Comparison of ENCODE assay signal across 34 cellular contexts in the genomic region with DNA sequence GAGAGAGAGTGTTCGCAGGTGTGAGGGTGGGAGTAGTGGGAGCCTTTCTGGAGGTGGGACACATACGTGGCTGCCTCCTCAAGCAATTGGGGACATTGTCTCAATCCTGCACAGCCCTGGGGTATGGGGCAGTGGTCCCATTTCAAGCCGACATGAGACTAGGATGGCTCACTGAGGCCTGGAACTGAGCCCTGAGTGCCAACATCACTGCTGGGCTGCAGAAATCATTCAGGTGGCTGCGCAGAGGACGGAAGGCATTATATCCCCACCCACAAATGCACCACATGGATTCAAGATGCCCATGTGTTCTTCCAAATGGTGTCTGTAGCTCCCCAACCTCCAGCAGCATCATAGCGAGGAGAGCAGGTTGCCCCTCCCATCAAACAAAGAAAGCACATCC. TPM values are rescaled to one million over a fixed set of nuclear protein-coding genes. Genes with fewer than 3 reads are reported as not detected.
"Had no signal": no experiment of that assay in that cellular context is flagged by ENCODE, and none has a peak within 500 bp of the region (broad histone marks: within the 10 kb centered on the region; RNA-seq: fewer than 3 reads in every experiment).

No MANE protein-coding gene starts in this region.

- DNase-seq: activated B cell treated with CpG ODN at 0.5 μM for 24 hours; activated CD4-positive, alpha-beta memory T cell treated with anti-CD3 and anti-CD28 coated beads for 36 hours; activated CD4-positive, alpha-beta T cell treated with anti-CD3 and anti-CD28 coated beads for 4 hours; activated CD4-positive, alpha-beta T cell treated with anti-CD3 and anti-CD28 coated beads, Interleukin-2, amount 10 ng/mL, durations not matched to agents 24 days and 14 days; activated CD4-positive, alpha-beta T cell treated with anti-CD3 and anti-CD28 coated beads, Interleukin-2, amount 50 U/mL, for 1 hour; activated CD4-positive, alpha-beta T cell treated with anti-CD3 and anti-CD28 coated beads, Interleukin-2, amount 50 U/mL, for 4 hours; activated CD4-positive, CD25-positive, alpha-beta regulatory T cell treated with anti-CD3 and anti-CD28 coated beads, Interleukin-2, amount 50 U/mL, for 72 hours; activated CD8-positive, alpha-beta memory T cell treated with anti-CD3 and anti-CD28 coated beads, Interleukin-2, amount 50 U/mL, for 4 hours; activated CD8-positive, alpha-beta T cell treated with anti-CD3 and anti-CD28 coated beads for 36 hours; activated effector memory CD4-positive, alpha-beta T cell treated with anti-CD3 and anti-CD28 coated beads, Interleukin-2, amount 50 U/mL, for 16 hours; activated gamma-delta T cell treated with Interleukin-2 at 50 U/mL for 16 hours; activated naive CD4-positive, alpha-beta T cell; activated naive CD4-positive, alpha-beta T cell treated with anti-CD3 and anti-CD28 coated beads for 36 hours; activated naive CD4-positive, alpha-beta T cell treated with anti-CD3 and anti-CD28 coated beads, Interleukin-2, amount 50 U/mL, for 16 hours; activated naive CD8-positive, alpha-beta T cell treated with anti-CD3 and anti-CD28 coated beads for 36 hours; activated T-cell treated with anti-CD3 and anti-CD28 coated beads for 4 hours; activated T-cell treated with anti-CD3 and anti-CD28 coated beads, Interleukin-2, amount 50 U/mL, for 1 hour; activated T-cell treated with anti-CD3 and anti-CD28 coated beads, Interleukin-2, amount 50 U/mL, for 4 hours; activated T-cell treated with anti-CD3 and anti-CD28 coated beads, Interleukin-2, amount 50 U/mL, for 72 hours; adrenal gland; amniotic stem cell; aorta; body of pancreas; brain microvascular endothelial cell; central memory CD4-positive, alpha-beta T cell; T-helper 1 cell; T-helper 2 cell; T-helper 9 cell had no signal

- H3K27ac ChIP-seq: adrenal gland, body of pancreas, brain microvascular endothelial cell, breast epithelium had no signal

- ATAC-seq: activated CD8-positive, alpha-beta T cell treated with anti-CD3 and anti-CD28 coated beads for 36 hours; activated naive CD4-positive, alpha-beta T cell treated with anti-CD3 and anti-CD28 coated beads, Interleukin-2, amount 50 U/mL, for 72 hours; activated T-cell treated with anti-CD3 and anti-CD28 coated beads, Interleukin-2, amount 50 U/mL, for 4 hours; activated T-cell treated with anti-CD3 and anti-CD28 coated beads, Interleukin-2, amount 50 U/mL, for 72 hours; activated T-helper 17 cell treated with anti-CD3 and anti-CD28 coated beads, Interleukin-2, amount 50 U/mL, for 72 hours; body of pancreas had no signal

- H3K36me3 ChIP-seq: adrenal gland, brain microvascular endothelial cell, breast epithelium had no signal

- H3K4me1 ChIP-seq: adrenal gland, breast epithelium had no signal

- H3K27me3 ChIP-seq: adrenal gland, body of pancreas, brain microvascular endothelial cell, breast epithelium had no signal

- H3K9me3 ChIP-seq: adrenal gland, body of pancreas, breast epithelium had no signal

- H3K4me3 ChIP-seq: adrenal gland, body of pancreas, breast epithelium had no signal

RNA-seq across cellular contexts. Expression of a gene that starts 4.9 kb away (rescaled TPM):
- total RNA-seq: activated B cell treated with CpG ODN at 0.5 μM for 24 hours; activated CD4-positive, alpha-beta memory T cell treated with anti-CD3 and anti-CD28 coated beads for 36 hours; activated CD4-positive, alpha-beta T cell treated with anti-CD3 and anti-CD28 coated beads, Interleukin-2, amount 10 ng/mL, durations not matched to agents 24 days and 14 days; activated CD8-positive, alpha-beta memory T cell treated with anti-CD3 and anti-CD28 coated beads for 36 hours; activated CD8-positive, alpha-beta T cell treated with anti-CD3 and anti-CD28 coated beads for 36 hours; activated naive CD4-positive, alpha-beta T cell treated with anti-CD3 and anti-CD28 coated beads for 36 hours; activated naive CD4-positive, alpha-beta T cell treated with anti-CD3 and anti-CD28 coated beads, Interleukin-2, amount 50 U/mL, for 72 hours; activated naive CD8-positive, alpha-beta T cell treated with anti-CD3 and anti-CD28 coated beads for 36 hours; activated T-cell treated with anti-CD3 and anti-CD28 coated beads, Interleukin-2, amount 50 U/mL, for 72 hours; activated T-helper 1 cell treated with anti-CD3 and anti-CD28 coated beads, Interleukin-12 subunit alpha, Interleukin-12 subunit beta, Interleukin-2, Interleukin-4 antibody, amounts not matched to agents 30 ng/mL and 10 ng/mL and 1 ng/mL, durations not matched to agents 14 hours and 24 hours and 36 hours; activated T-helper 17 cell treated with anti-CD3 and anti-CD28 coated beads, Interleukin-2, amount 50 U/mL, for 72 hours; astrocyte had no signal

RNA-seq across cellular contexts. Expression of a gene that starts 43.0 kb away (rescaled TPM):
- total RNA-seq: body of pancreas had no signal

RNA-seq across cellular contexts. Expression of a gene that starts 55.4 kb away (rescaled TPM):
- total RNA-seq: activated B cell treated with CpG ODN at 0.5 μM for 24 hours; activated CD4-positive, alpha-beta memory T cell treated with anti-CD3 and anti-CD28 coated beads for 36 hours; activated CD4-positive, alpha-beta T cell treated with anti-CD3 and anti-CD28 coated beads, Interleukin-2, amount 10 ng/mL, durations not matched to agents 24 days and 14 days; activated CD8-positive, alpha-beta memory T cell treated with anti-CD3 and anti-CD28 coated beads for 36 hours; activated CD8-positive, alpha-beta T cell treated with anti-CD3 and anti-CD28 coated beads for 36 hours; activated naive CD4-positive, alpha-beta T cell treated with anti-CD3 and anti-CD28 coated beads for 36 hours; activated naive CD4-positive, alpha-beta T cell treated with anti-CD3 and anti-CD28 coated beads, Interleukin-2, amount 50 U/mL, for 72 hours; activated naive CD8-positive, alpha-beta T cell treated with anti-CD3 and anti-CD28 coated beads for 36 hours; activated T-cell treated with anti-CD3 and anti-CD28 coated beads, Interleukin-2, amount 50 U/mL, for 72 hours; activated T-helper 1 cell treated with anti-CD3 and anti-CD28 coated beads, Interleukin-12 subunit alpha, Interleukin-12 subunit beta, Interleukin-2, Interleukin-4 antibody, amounts not matched to agents 30 ng/mL and 10 ng/mL and 1 ng/mL, durations not matched to agents 14 hours and 24 hours and 36 hours; astrocyte; breast epithelium had no signal
